In the genomic region with DNA sequence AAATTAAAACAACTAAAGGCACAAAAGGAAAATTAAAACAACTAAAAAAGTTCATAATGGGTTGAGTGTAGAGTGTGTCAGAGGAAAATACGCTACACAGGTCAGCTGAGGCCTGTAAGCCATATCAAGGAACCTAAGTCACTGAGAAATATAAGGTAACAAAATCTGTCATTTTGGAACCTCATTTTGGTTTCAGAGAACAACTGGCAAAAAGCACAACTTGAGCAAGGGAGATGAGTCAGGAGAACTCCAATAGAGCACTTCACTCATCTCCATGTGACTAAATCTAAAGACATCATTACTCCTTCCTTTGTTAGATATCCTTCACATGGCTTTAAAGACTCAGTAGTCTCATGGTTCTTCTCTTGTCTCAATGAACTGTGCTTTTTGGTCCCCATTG, we compare ENCODE assay signal across 20 cellular contexts.
"Had no signal": no experiment of that assay in that cellular context is flagged by ENCODE, and none has a peak within 500 bp of the region (broad histone marks: within the 10 kb centered on the region; RNA-seq: fewer than 3 reads in every experiment).

No MANE protein-coding gene starts in this region.

- H3K27me3 ChIP-seq: transverse colon, vagina had no signal

- H3K36me3 ChIP-seq: lower lobe of right lung had no signal

- H3K4me1 ChIP-seq: lower lobe of right lung, transverse colon, vagina had no signal

- H3K27ac ChIP-seq: lower lobe of right lung, transverse colon, vagina, VCaP had no signal

- H3K4me3 ChIP-seq: lower lobe of right lung, smooth muscle cell, transverse colon, vagina had no signal

- H3K4me1 Mint-ChIP-seq: activated CD4-positive, alpha-beta T cell treated with anti-CD3 and anti-CD28 coated beads, Interleukin-2, amount 10 ng/mL, durations not matched to agents 7 days and 5 days; activated naive CD4-positive, alpha-beta T cell treated with anti-CD3 and anti-CD28 coated beads, Interleukin-2, amount 10 ng/mL, durations not matched to agents 7 days and 5 days; brain had no signal

- H3K27me3 Mint-ChIP-seq: activated CD4-positive, alpha-beta T cell treated with anti-CD3 and anti-CD28 coated beads, Interleukin-2, amount 10 ng/mL, durations not matched to agents 7 days and 5 days; activated naive CD4-positive, alpha-beta T cell treated with anti-CD3 and anti-CD28 coated beads, Interleukin-2, amount 10 ng/mL, durations not matched to agents 7 days and 5 days; brain; dendritic cell treated with granulocyte-macrophage colony-stimulating factor and Interleukin-4, amounts not matched to agents 40 ng/mL and 50 ng/mL, for 4 days; stimulated activated naive B cell treated with anti-CD40 and anti-IgM and Interleukin-4, amounts not matched to agents 10 μg/mL and 1 μg/mL and 100 μg/mL, for 72 hours had no signal

- DNase-seq: activated CD4-positive, alpha-beta T cell treated with anti-CD3 and anti-CD28 coated beads, Interleukin-2, amount 10 ng/mL, durations not matched to agents 7 days and 5 days; activated CD8-positive, alpha-beta T cell treated with anti-CD3 and anti-CD28 coated beads, Interleukin-2, amount 10 ng/mL, durations not matched to agents 7 days and 5 days; activated naive CD4-positive, alpha-beta T cell treated with anti-CD3 and anti-CD28 coated beads, Interleukin-2, amount 10 ng/mL, durations not matched to agents 7 days and 5 days; anterior cingulate cortex; caudate nucleus; effector CD4-positive, alpha-beta T cell; erythroblast; kidney; lower lobe of right lung; natural killer cell; stimulated activated CD4-positive, alpha-beta T cell treated with anti-CD3 and anti-CD28 coated beads, Interleukin-15, amount 100 ng/mL, for 24 hours; stimulated activated naive B cell treated with anti-CD40 and anti-IgM and Interleukin-4, amounts not matched to agents 10 μg/mL and 1 μg/mL and 100 μg/mL, for 72 hours; transverse colon had no signal

- FAIRE-seq: endometrium had no signal

- H3K9me3 ChIP-seq: lower lobe of right lung, vagina had no signal

- H3K27ac Mint-ChIP-seq: activated CD4-positive, alpha-beta T cell treated with anti-CD3 and anti-CD28 coated beads, Interleukin-2, amount 10 ng/mL, durations not matched to agents 7 days and 5 days; activated CD8-positive, alpha-beta T cell treated with anti-CD3 and anti-CD28 coated beads, Interleukin-2, amount 10 ng/mL, durations not matched to agents 7 days and 5 days; activated naive CD4-positive, alpha-beta T cell treated with anti-CD3 and anti-CD28 coated beads, Interleukin-2, amount 10 ng/mL, durations not matched to agents 7 days and 5 days; activated T-helper 2 cell treated with anti-CD3 and anti-CD28 coated beads, Interferon-gamma antibody, Interleukin-2, Interleukin-4, amounts not matched to agents 10 μg/mL and 5 μg/mL and 100 μg/mL, durations not matched to agents 14 hours and 24 hours and 36 hours; brain; dendritic cell treated with granulocyte-macrophage colony-stimulating factor and Interleukin-4, amounts not matched to agents 40 ng/mL and 50 ng/mL, for 4 days; stimulated activated naive B cell treated with anti-CD40 and anti-IgM and Interleukin-4, amounts not matched to agents 10 μg/mL and 1 μg/mL and 100 μg/mL, for 72 hours had no signal

- H3K4me2 ChIP-seq: smooth muscle cell had no signal

- H3K4me3 Mint-ChIP-seq: activated CD4-positive, alpha-beta T cell treated with anti-CD3 and anti-CD28 coated beads, Interleukin-2, amount 10 ng/mL, durations not matched to agents 7 days and 5 days; activated CD8-positive, alpha-beta T cell treated with anti-CD3 and anti-CD28 coated beads, Interleukin-2, amount 10 ng/mL, durations not matched to agents 7 days and 5 days; activated naive CD4-positive, alpha-beta T cell treated with anti-CD3 and anti-CD28 coated beads, Interleukin-2, amount 10 ng/mL, durations not matched to agents 7 days and 5 days; brain; dendritic cell treated with granulocyte-macrophage colony-stimulating factor and Interleukin-4, amounts not matched to agents 40 ng/mL and 50 ng/mL, for 4 days; natural killer cell; stimulated activated naive B cell treated with anti-CD40 and anti-IgM and Interleukin-4, amounts not matched to agents 10 μg/mL and 1 μg/mL and 100 μg/mL, for 72 hours had no signal
